In the genomic region with DNA sequence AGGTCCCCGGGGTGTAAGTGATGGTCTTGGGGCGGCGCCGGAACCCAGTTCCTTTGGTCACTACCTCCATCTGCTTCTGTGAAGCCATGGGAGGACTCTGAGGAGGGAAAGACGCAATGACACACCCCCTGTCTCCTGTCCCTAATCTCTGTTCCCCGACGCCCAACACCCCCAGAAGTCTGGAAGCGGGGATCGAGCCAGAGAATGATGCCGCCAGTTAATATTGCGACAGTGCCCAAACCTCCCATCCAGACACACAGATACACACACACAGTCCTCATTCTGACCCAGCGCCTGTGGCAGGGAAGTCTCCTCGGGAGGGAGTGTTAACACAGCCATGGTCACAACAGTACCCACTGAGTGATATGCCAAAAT, we compare ENCODE assay signal across 8 cellular contexts. TPM values are rescaled to one million over a fixed set of nuclear protein-coding genes. Genes with fewer than 3 reads are reported as not detected.
DNase-seq lines count a peak whose midpoint lies in the region; ATAC-seq and TF ChIP-seq lines count a peak whose summit lies in the region.

No MANE protein-coding gene starts in this region.

- H3K27ac Mint-ChIP-seq in brain: peak overlapping the region; percentile 91 to 98 (median 98)

- H3K36me3 Mint-ChIP-seq in brain: peaks cover 21% of the 10 kb centered on the region

- H3K27me3 ChIP-seq in right lobe of liver: no peaks in the 10 kb centered on the region
- peaks cover 10% of the 10 kb centered on the region for H3K27me3 ChIP-seq in transverse colon

- H3K36me3 ChIP-seq in right lobe of liver (peaks cover 0 to 13% (median 0%) of the 10 kb centered on the region in 4 donors), transverse colon (peaks cover 0 to 14% (median 6%) of the 10 kb centered on the region in 4 donors)

- TF ChIP-seq POLR2A in right lobe of liver (IDR thresholded peaks at IDR 0.05): no peak
- no peak for TF ChIP-seq POLR2A in transverse colon (IDR thresholded peaks at IDR 0.05)

- in situ Hi-C loops in transverse colon (cut with MboI; ENCODE audit: low pct_ligation_motif_present in 1 of 4, low pct_unique_long_range_greater_than_20kb in 1 of 4, low sequenced_read_pairs in 3 of 4): loop anchor here in 1 of 4 donors (25.0 kb wide), 1 partner anchor 141 kb away; a partner anchor contains a TSS

- H3K4me3 ChIP-seq in right lobe of liver (peak overlapping the region; percentile 88 to 100 (median 96)), transverse colon (peak overlapping the region; percentile 41 to 95 (median 92))

- WGBS in right lobe of liver (ENCODE audit: insufficient coverage, low coverage, low lambda C conversion rate, missing lambda C conversion rate): 0% methylated on average over 3 of the region's 13 CpGs
- 3% methylated on average over 13 of the region's 13 CpGs; no CpG with 5 or more reads in 1 of the 2 donors for WGBS in transverse colon (ENCODE audit: low coverage in 1 of 2), 2 donors

- ATAC-seq in GM18907 (IDR thresholded peaks at IDR 0.05; ENCODE audit: unreplicated experiment) (peak; percentile 10), HG03457 (IDR thresholded peaks at IDR 0.05; ENCODE audit: unreplicated experiment) (peak; percentile 18), right lobe of liver (peak; percentile 55 to 73 (median 64)), HG02610 (IDR thresholded peaks at IDR 0.05; ENCODE audit: unreplicated experiment) (no peak)

- intact Hi-C loops in right lobe of liver (cut with DNase I) (no loop called here), transverse colon (cut with DNase I; ENCODE audit: low total_unique reads) (loop anchor here (5.0 kb wide), 1 partner anchor 106 kb away; a partner anchor contains a TSS)

- peaks cover 7% of the 10 kb centered on the region for H3K27me3 Mint-ChIP-seq in brain

- H3K27ac ChIP-seq in right lobe of liver: peak overlapping the region in 2 of 3 donors; percentile 48 to 68
- peak overlapping the region; percentile 72 to 88 (median 84) for H3K27ac ChIP-seq in transverse colon

- no peaks in the 10 kb centered on the region for H3K9me3 ChIP-seq in right lobe of liver
- H3K9me3 ChIP-seq in transverse colon: no peaks in the 10 kb centered on the region

- no peaks in the 10 kb centered on the region for H3K9me3 Mint-ChIP-seq in brain

- TF ChIP-seq EP300 in transverse colon (IDR thresholded peaks at IDR 0.05; ENCODE audit: low read depth): no peak

- H3K4me3 Mint-ChIP-seq in brain: peak overlapping the region; percentile 96 to 100 (median 99)

- H3K4me1 Mint-ChIP-seq in brain: peaks cover 36% of the 10 kb centered on the region

- H3K4me1 ChIP-seq in right lobe of liver (peaks cover 0 to 47% (median 6%) of the 10 kb centered on the region in 4 donors), transverse colon (peaks cover 18 to 22% (median 20%) of the 10 kb centered on the region in 4 donors)

- no peak for DNase-seq in right lobe of liver
- DNase-seq in transverse colon: no peak
- no peak for DNase-seq in NCI-H1436 treated with DMSO at 0.1 percent for 48 hours (lab: John Stamatoyannopoulos, UW)
- DNase-seq in NCI-H1105 (lab: John Stamatoyannopoulos, UW): no peak

- TF ChIP-seq CTCF in brain (conservative IDR thresholded peaks at IDR 0.05) (no peak), right lobe of liver (IDR thresholded peaks at IDR 0.05) (no peak), transverse colon (IDR thresholded peaks at IDR 0.05) (no peak)

RNA-seq across cellular contexts. Expression of a gene that starts 0.4 kb away (rescaled TPM):
- 1.2 TPM for polyA plus RNA-seq in brain (ENCODE audit: insufficient read depth, low read depth, low replicate concordance)
- total RNA-seq in right lobe of liver: under 1 TPM in 1 of 6 experiments, not detected in 5; 0.40 TPM
- total RNA-seq in transverse colon: not detected

RNA-seq across cellular contexts. Expression of a gene that starts 0.5 kb away (rescaled TPM):
- polyA plus RNA-seq in brain (ENCODE audit: insufficient read depth, low read depth, low replicate concordance): 105 TPM
- total RNA-seq in right lobe of liver (10 to 100 TPM; 42.4 to 60.5 (median 56.3) TPM), transverse colon (10 to 100 TPM in 3 of 4 donors, 1 to 10 TPM in 1; 7.6 to 65.5 (median 32.6) TPM)

RNA-seq across cellular contexts. Expression of a gene that starts 31.3 kb away (rescaled TPM):
- 81.2 TPM for polyA plus RNA-seq in brain (ENCODE audit: insufficient read depth, low read depth, low replicate concordance)
- total RNA-seq in right lobe of liver (under 1 TPM in 2 of 6 experiments, not detected in 4; 0.24 to 0.29 TPM), transverse colon (1 to 10 TPM; 1.2 to 4.9 (median 3.5) TPM)

RNA-seq across cellular contexts. Expression of a gene that starts 47.0 kb away (rescaled TPM):
- polyA plus RNA-seq in brain (ENCODE audit: insufficient read depth, low read depth, low replicate concordance): 16.2 TPM
- total RNA-seq in right lobe of liver: 10 to 100 TPM in 3 of 6 experiments, 1 to 10 TPM in 3; 6.5 to 19.0 (median 10.3) TPM
- total RNA-seq in transverse colon: 10 to 100 TPM; 26.8 to 87.2 (median 37.3) TPM
